Comparison of ENCODE assay signal across 8 cellular contexts in the genomic region with DNA sequence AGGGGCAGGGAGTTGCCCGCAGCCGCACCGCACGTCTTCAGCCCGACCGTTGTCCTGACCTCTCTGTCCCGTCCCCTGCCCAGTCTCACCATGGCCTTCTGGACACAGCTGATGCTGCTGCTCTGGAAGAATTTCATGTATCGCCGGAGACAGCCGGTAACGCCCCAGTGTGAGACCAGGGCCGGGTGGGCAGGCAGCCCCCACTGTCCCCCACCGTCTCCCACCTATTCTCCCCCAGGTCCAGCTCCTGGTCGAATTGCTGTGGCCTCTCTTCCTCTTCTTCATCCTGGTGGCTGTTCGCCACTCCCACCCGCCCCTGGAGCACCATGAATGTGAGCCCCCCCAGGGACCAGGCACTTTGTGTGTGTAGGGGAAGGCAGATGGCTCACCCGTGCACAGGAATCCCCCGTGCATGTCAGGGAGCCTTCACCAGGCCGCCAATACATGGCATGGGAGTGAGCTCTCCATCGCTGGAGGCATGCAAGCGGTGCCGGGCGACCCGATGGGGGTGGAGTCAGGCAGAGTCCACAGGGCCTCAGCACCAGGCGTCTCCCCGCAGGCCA. TPM values are rescaled to one million over a fixed set of nuclear protein-coding genes. Genes with fewer than 3 reads are reported as not detected.
DNase-seq lines count a peak whose midpoint lies in the region; ATAC-seq, FAIRE-seq and TF ChIP-seq lines count a peak whose summit lies in the region.

No MANE protein-coding gene starts in this region.

- no peaks in the 10 kb centered on the region for H3K27me3 Mint-ChIP-seq in dendritic cell treated with granulocyte-macrophage colony-stimulating factor and Interleukin-4, amounts not matched to agents 40 ng/mL and 50 ng/mL, for 4 days
- no peaks in the 10 kb centered on the region for H3K27me3 Mint-ChIP-seq in natural killer cell treated with Interleukin-12 subunit alpha and Interleukin-12 subunit beta and Interleukin-15 and Interleukin-18, amount 100 ng/mL, for 72 hours

- H2AFZ ChIP-seq in Loucy (ENCODE audit: low read length): no peak overlapping the region

- TF ChIP-seq CTCF in Loucy (conservative IDR thresholded peaks at IDR 0.05; ENCODE audit: low read length) (no peak), GM10266 (IDR thresholded peaks at IDR 0.05; ENCODE audit: control insufficient read depth, insufficient read depth, low read depth, missing control alignments) (no peak), D721Med (IDR thresholded peaks at IDR 0.05; ENCODE audit: insufficient read depth, missing control alignments) (no peak)

- peaks cover 6 to 32% (median 23%) of the 10 kb centered on the region in 11 experiments; a peak in 14 of 22 replicates for H4K20me1 ChIP-seq in BLaER1 treated with 17β-estradiol and CSF1 and Interleukin-3, amounts not matched to agents 10 nM and 100 nM
- peaks cover 3% of the 10 kb centered on the region for H4K20me1 ChIP-seq in Loucy (ENCODE audit: insufficient read depth, low read length, poor library complexity, severe bottlenecking)

- H3K9ac ChIP-seq in BLaER1 treated with 17β-estradiol and CSF1 and Interleukin-3, amounts not matched to agents 10 nM and 100 nM: peak overlapping the region in 5 of 11 experiments; percentile 16 to 36 (median 31); a peak in 8 of 22 replicates
- no peak overlapping the region for H3K9ac ChIP-seq in Loucy (ENCODE audit: low read depth, low read length, poor library complexity, severe bottlenecking)

- no peak for TF ChIP-seq POLR2A in GM12891 (IDR thresholded peaks at IDR 0.05; ENCODE audit: low read depth, low read length)

- no peak for ATAC-seq in natural killer cell treated with Interleukin-12 subunit alpha and Interleukin-12 subunit beta and Interleukin-15 and Interleukin-18, amount 100 ng/mL, for 72 hours
- no peak for ATAC-seq in sciatic nerve

- H3K79me2 ChIP-seq in Loucy (ENCODE audit: insufficient read depth, low read length): no peaks in the 10 kb centered on the region

- peaks cover 51 to 87% (median 73%) of the 10 kb centered on the region in 10 experiments for H3K4me1 ChIP-seq in BLaER1 treated with 17β-estradiol and CSF1 and Interleukin-3, amounts not matched to agents 10 nM and 100 nM
- peaks cover 39% of the 10 kb centered on the region for H3K4me1 ChIP-seq in Loucy (ENCODE audit: insufficient read depth, low read length, poor library complexity, severe bottlenecking)

- no peaks in the 10 kb centered on the region for H3K9me3 Mint-ChIP-seq in dendritic cell treated with granulocyte-macrophage colony-stimulating factor and Interleukin-4, amounts not matched to agents 40 ng/mL and 50 ng/mL, for 4 days
- H3K9me3 Mint-ChIP-seq in natural killer cell treated with Interleukin-12 subunit alpha and Interleukin-12 subunit beta and Interleukin-15 and Interleukin-18, amount 100 ng/mL, for 72 hours: no peaks in the 10 kb centered on the region

- H3F3A ChIP-seq in Loucy (ENCODE audit: low read depth): peaks cover 10% of the 10 kb centered on the region

- H3K36me3 Mint-ChIP-seq in dendritic cell treated with granulocyte-macrophage colony-stimulating factor and Interleukin-4, amounts not matched to agents 40 ng/mL and 50 ng/mL, for 4 days (ENCODE audit: low read depth): peaks cover 86% of the 10 kb centered on the region
- H3K36me3 Mint-ChIP-seq in natural killer cell treated with Interleukin-12 subunit alpha and Interleukin-12 subunit beta and Interleukin-15 and Interleukin-18, amount 100 ng/mL, for 72 hours: no peaks in the 10 kb centered on the region

- H3K4me1 Mint-ChIP-seq in dendritic cell treated with granulocyte-macrophage colony-stimulating factor and Interleukin-4, amounts not matched to agents 40 ng/mL and 50 ng/mL, for 4 days (ENCODE audit: low read depth): peaks cover 51% of the 10 kb centered on the region
- peaks cover 29 to 35% of the 10 kb centered on the region in 2 donors for H3K4me1 Mint-ChIP-seq in natural killer cell treated with Interleukin-12 subunit alpha and Interleukin-12 subunit beta and Interleukin-15 and Interleukin-18, amount 100 ng/mL, for 72 hours (ENCODE audit: low read depth in 2 of 2)

- intact Hi-C loops in dendritic cell treated with granulocyte-macrophage colony-stimulating factor and Interleukin-4, amounts not matched to agents 40 ng/mL and 50 ng/mL, for 4 days (cut with micrococcal nuclease): no loop called here
- intact Hi-C loops in sciatic nerve (cut with DNase I): no loop called here

- no peak for DNase-seq in natural killer cell treated with Interleukin-12 subunit alpha and Interleukin-12 subunit beta and Interleukin-15 and Interleukin-18, amount 100 ng/mL, for 72 hours (ENCODE audit: low spot score)
- DNase-seq in sciatic nerve (ENCODE audit: low spot score) (no peak), GM10266 (ENCODE audit: extremely low spot score) (no peak), GM12891 (ENCODE audit: insufficient read length, low spot score) (no peak), D721Med (ENCODE audit: insufficient read length, low spot score) (no peak)

- FAIRE-seq in GM12891 (lab: Jason Lieb, UNC) (no peak), D721Med (lab: Jason Lieb, UNC) (no peak)

- peaks cover 0 to 42% (median 0%) of the 10 kb centered on the region in 11 experiments; a peak in 4 of 22 replicates for H3K36me3 ChIP-seq in BLaER1 treated with 17β-estradiol and CSF1 and Interleukin-3, amounts not matched to agents 10 nM and 100 nM
- peaks cover 3% of the 10 kb centered on the region; the same call in 1 of the 2 replicates for H3K36me3 ChIP-seq in Loucy (ENCODE audit: insufficient read depth, low read length)

- H3K27ac ChIP-seq in BLaER1 treated with 17β-estradiol and CSF1 and Interleukin-3, amounts not matched to agents 10 nM and 100 nM: no peak overlapping the region

- peak overlapping the region; percentile 92 to 99 (median 95) for H3K4me2 ChIP-seq in BLaER1 treated with 17β-estradiol and CSF1 and Interleukin-3, amounts not matched to agents 10 nM and 100 nM
- H3K4me2 ChIP-seq in Loucy (ENCODE audit: low read depth, low read length, poor library complexity, severe bottlenecking): peak overlapping the region; percentile 88

- no peaks in the 10 kb centered on the region for H3K9me2 ChIP-seq in Loucy (replicated peaks; ENCODE audit: low read depth, low read length)

- peak overlapping the region in 8 of 10 experiments; percentile 0 to 75 (median 64); a peak in 13 of 20 replicates for H3K4me3 ChIP-seq in BLaER1 treated with 17β-estradiol and CSF1 and Interleukin-3, amounts not matched to agents 10 nM and 100 nM
- H3K4me3 ChIP-seq in Loucy (ENCODE audit: low read length, poor library complexity, severe bottlenecking): peak overlapping the region; percentile 83

- H3K27ac Mint-ChIP-seq in dendritic cell treated with granulocyte-macrophage colony-stimulating factor and Interleukin-4, amounts not matched to agents 40 ng/mL and 50 ng/mL, for 4 days: peak overlapping the region; percentile 88
- H3K27ac Mint-ChIP-seq in natural killer cell treated with Interleukin-12 subunit alpha and Interleukin-12 subunit beta and Interleukin-15 and Interleukin-18, amount 100 ng/mL, for 72 hours: peak overlapping the region; percentile 80 to 96

- H3K4me3 Mint-ChIP-seq in dendritic cell treated with granulocyte-macrophage colony-stimulating factor and Interleukin-4, amounts not matched to agents 40 ng/mL and 50 ng/mL, for 4 days: peak overlapping the region; percentile 99
- peak overlapping the region; percentile 95 for H3K4me3 Mint-ChIP-seq in natural killer cell treated with Interleukin-12 subunit alpha and Interleukin-12 subunit beta and Interleukin-15 and Interleukin-18, amount 100 ng/mL, for 72 hours

- H3K27me3 ChIP-seq in BLaER1 treated with 17β-estradiol and CSF1 and Interleukin-3, amounts not matched to agents 10 nM and 100 nM: peaks cover 0 to 14% (median 6%) of the 10 kb centered on the region in 11 experiments; a peak in 11 of 22 replicates
- H3K27me3 ChIP-seq in Loucy (ENCODE audit: insufficient read depth, low read length, poor library complexity, severe bottlenecking): no peaks in the 10 kb centered on the region

- no peaks in the 10 kb centered on the region for H3K9me3 ChIP-seq in BLaER1 treated with 17β-estradiol and CSF1 and Interleukin-3, amounts not matched to agents 10 nM and 100 nM (replicated peaks in 1 of 11)
- H3K9me3 ChIP-seq in Loucy (ENCODE audit: insufficient read depth, low read depth, low read length): no peaks in the 10 kb centered on the region

TF ChIP-seq in GM12891, 5 proteins besides CTCF, POLR2A, EP300 and RAD21:
- TF ChIP-seq TAF1 (IDR thresholded peaks at IDR 0.05; ENCODE audit: low read depth, low read length) (no peak), POU2F2 (IDR thresholded peaks at IDR 0.05; ENCODE audit: low read depth, low read length) (no peak), POLR2AphosphoS5 (IDR thresholded peaks at IDR 0.05; ENCODE audit: low read depth, low read length) (no peak), SPI1 (IDR thresholded peaks at IDR 0.05; ENCODE audit: low read depth, low read length) (no peak)

RNA-seq across cellular contexts. Expression of a gene that starts 1.4 kb away (rescaled TPM):
- 10 to 100 TPM; 53.7 to 69.9 TPM for total RNA-seq in natural killer cell treated with Interleukin-12 subunit alpha and Interleukin-12 subunit beta and Interleukin-15 and Interleukin-18, amount 100 ng/mL, for 72 hours
- 17.3 TPM for total RNA-seq in sciatic nerve
- polyA plus RNA-seq in GM12891 (2012; ENCODE audit: low read depth, missing spikeins): 13.2 TPM

RNA-seq across cellular contexts. Expression of a gene that starts 14.9 kb away (rescaled TPM):
- 100 to 1,000 TPM; 119 to 141 TPM for total RNA-seq in natural killer cell treated with Interleukin-12 subunit alpha and Interleukin-12 subunit beta and Interleukin-15 and Interleukin-18, amount 100 ng/mL, for 72 hours
- 120 TPM for total RNA-seq in sciatic nerve
- 101 TPM for polyA plus RNA-seq in GM12891 (2012; ENCODE audit: low read depth, missing spikeins)

RNA-seq across cellular contexts. Expression of a gene that starts 20.0 kb away (rescaled TPM):
- total RNA-seq in natural killer cell treated with Interleukin-12 subunit alpha and Interleukin-12 subunit beta and Interleukin-15 and Interleukin-18, amount 100 ng/mL, for 72 hours: not detected
- total RNA-seq in sciatic nerve: not detected
- not detected for polyA plus RNA-seq in GM12891 (2012; ENCODE audit: low read depth, missing spikeins)

RNA-seq across cellular contexts. Expression of a gene that starts 20.4 kb away (rescaled TPM):
- 100 to 1,000 TPM; 150 to 267 TPM for total RNA-seq in natural killer cell treated with Interleukin-12 subunit alpha and Interleukin-12 subunit beta and Interleukin-15 and Interleukin-18, amount 100 ng/mL, for 72 hours
- total RNA-seq in sciatic nerve: 146 TPM
- 82.3 TPM for polyA plus RNA-seq in GM12891 (2012; ENCODE audit: low read depth, missing spikeins)

RNA-seq across cellular contexts. Expression of a gene that starts 25.6 kb away (rescaled TPM):
- total RNA-seq in natural killer cell treated with Interleukin-12 subunit alpha and Interleukin-12 subunit beta and Interleukin-15 and Interleukin-18, amount 100 ng/mL, for 72 hours: 100 to 1,000 TPM; 320 to 338 TPM
- total RNA-seq in sciatic nerve: 26.2 TPM
- polyA plus RNA-seq in GM12891 (2012; ENCODE audit: low read depth, missing spikeins): 71.9 TPM
